Comparison of ENCODE assay signal across 18 cellular contexts in the genomic region with DNA sequence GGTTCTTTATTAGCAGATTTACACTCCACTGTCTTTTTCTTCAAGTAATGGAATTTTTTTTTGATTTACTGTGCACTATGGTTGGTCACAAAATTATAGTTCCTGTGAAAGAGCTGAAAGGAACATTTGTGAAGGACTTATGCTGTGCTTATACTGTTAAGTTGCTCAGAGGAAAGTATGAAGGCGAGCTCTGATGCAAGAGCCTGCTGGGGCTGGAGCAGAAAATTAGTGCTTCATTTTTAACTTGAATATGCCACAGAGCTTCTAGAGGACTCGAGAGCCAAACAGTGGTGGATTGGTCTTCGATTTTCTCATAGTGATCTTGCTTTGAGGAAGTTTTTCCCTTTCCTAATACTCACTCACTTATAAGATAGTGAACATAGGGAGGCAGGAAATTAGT. TPM values are rescaled to one million over a fixed set of nuclear protein-coding genes. Genes with fewer than 3 reads are reported as not detected.
DNase-seq lines count a peak whose midpoint lies in the region; FAIRE-seq and TF ChIP-seq lines count a peak whose summit lies in the region.
"Had no signal": no experiment of that assay in that cellular context is flagged by ENCODE, and none has a peak within 500 bp of the region (broad histone marks: within the 10 kb centered on the region; RNA-seq: fewer than 3 reads in every experiment).

No MANE protein-coding gene starts in this region.

- H3K27me3 Mint-ChIP-seq in mesothelial cell of epicardium (ENCODE audit: low read depth) (no peaks in the 10 kb centered on the region), type B pancreatic cell (peaks cover 15% of the 10 kb centered on the region)

- H3K4me3 ChIP-seq in ascending aorta (peak overlapping the region; percentile 12 to 33), esophagus muscularis mucosa (no peak overlapping the region)

- H3K27ac ChIP-seq in ascending aorta (peak overlapping the region; percentile 89 to 97), esophagus muscularis mucosa (replicated peaks in 1 of 4) (peak overlapping the region; percentile 50 to 79 (median 72))
- H3K27ac ChIP-seq: HL-60 had no signal

- no peak for TF ChIP-seq EP300 in esophagus muscularis mucosa (IDR thresholded peaks at IDR 0.05)

- H3K27me3 ChIP-seq in ascending aorta (no peaks in the 10 kb centered on the region), esophagus muscularis mucosa (peaks cover 0 to 3% (median 0%) of the 10 kb centered on the region in 4 donors)

- intact Hi-C loops in ascending aorta (cut with DNase I), result loop anchor here (1.0 to 10.0 kb wide), 2 partner anchors 20 to 735 kb away; a partner anchor contains a TSS
- intact Hi-C loops in esophagus muscularis mucosa (cut with DNase I), result no loop called here

- TF ChIP-seq POLR2A in esophagus muscularis mucosa (IDR thresholded peaks at IDR 0.05; ENCODE audit: low read depth) (no peak), GM12892 (IDR thresholded peaks at IDR 0.05; ENCODE audit: low read depth, low read length) (no peak)

- no peak for FAIRE-seq in GM12892 (lab: Jason Lieb, UNC)
- FAIRE-seq: islet of Langerhans had no signal

- H3K9me3 Mint-ChIP-seq in mesothelial cell of epicardium (no peaks in the 10 kb centered on the region), type B pancreatic cell (no peaks in the 10 kb centered on the region)
- H3K9me3 Mint-ChIP-seq: activated T-helper 1 cell treated with anti-CD3 and anti-CD28 coated beads, Interleukin-12 subunit alpha, Interleukin-12 subunit beta, Interleukin-2, Interleukin-4 antibody, amounts not matched to agents 30 ng/mL and 10 ng/mL and 1 ng/mL, durations not matched to agents 14 hours and 24 hours and 36 hours; central memory CD8-positive, alpha-beta T cell had no signal

- H3K36me3 ChIP-seq in ascending aorta (peaks cover 0 to 2% of the 10 kb centered on the region in 2 donors), esophagus muscularis mucosa (peaks cover 0 to 25% (median 10%) of the 10 kb centered on the region in 4 donors)

- TF ChIP-seq CTCF in ascending aorta (IDR thresholded peaks at IDR 0.05) (no peak), esophagus muscularis mucosa (IDR thresholded peaks at IDR 0.05) (no peak), mesothelial cell of epicardium (IDR thresholded peaks at IDR 0.05; ENCODE audit: unreplicated experiment) (no peak), type B pancreatic cell (conservative IDR thresholded peaks at IDR 0.05) (no peak)

- H3K9me3 ChIP-seq in ascending aorta (no peaks in the 10 kb centered on the region), esophagus muscularis mucosa (no peaks in the 10 kb centered on the region)
- H3K9me3 ChIP-seq: SK-N-SH had no signal

- H3K4me1 Mint-ChIP-seq in mesothelial cell of epicardium (peaks cover 74% of the 10 kb centered on the region), type B pancreatic cell (ENCODE audit: unreplicated experiment) (peaks cover 56% of the 10 kb centered on the region)

- H3K4me3 Mint-ChIP-seq in mesothelial cell of epicardium (peak overlapping the region; percentile 7), type B pancreatic cell (no peak overlapping the region)
- H3K4me3 Mint-ChIP-seq: activated T-helper 1 cell treated with anti-CD3 and anti-CD28 coated beads, Interleukin-12 subunit alpha, Interleukin-12 subunit beta, Interleukin-2, Interleukin-4 antibody, amounts not matched to agents 30 ng/mL and 10 ng/mL and 1 ng/mL, durations not matched to agents 14 hours and 24 hours and 36 hours; central memory CD8-positive, alpha-beta T cell had no signal

- DNase-seq in ascending aorta (ENCODE audit: low spot score in 2 of 2) (no peak), esophagus muscularis mucosa (ENCODE audit: extremely low spot score) (no peak), mesothelial cell of epicardium (ENCODE audit: low spot score in 2 of 2, unreplicated experiment in 2 of 2) (no peak), type B pancreatic cell (ENCODE audit: extremely low spot score, unreplicated experiment) (no peak), HK-2 (ENCODE audit: unreplicated experiment) (no peak), GM12892 (ENCODE audit: insufficient read length) (no peak), NCI-H2227 treated with DMSO at 0.1 percent for 48 hours (lab: John Stamatoyannopoulos, UW) (no peak)
- DNase-seq: activated CD4-positive, CD25-positive, alpha-beta regulatory T cell treated with anti-CD3 and anti-CD28 coated beads, Interleukin-2, amount 50 U/mL, for 72 hours; mesendoderm; NCI-H187; NCI-H82; SK-N-SH; stimulated activated CD8-positive, alpha-beta memory T cell treated with anti-CD3 and anti-CD28 coated beads, Interleukin-4, amount 100 ng/mL, for 48 hours had no signal

- 73% methylated on average over 3 of the region's 3 CpGs for WGBS in esophagus muscularis mucosa

- H3K36me3 Mint-ChIP-seq in mesothelial cell of epicardium (peaks cover 19% of the 10 kb centered on the region), type B pancreatic cell (no peaks in the 10 kb centered on the region)

- H3K4me1 ChIP-seq in ascending aorta, result peaks cover 25 to 81% of the 10 kb centered on the region in 2 donors
- H3K4me1 ChIP-seq in esophagus muscularis mucosa, result peaks cover 26 to 57% (median 45%) of the 10 kb centered on the region in 4 donors

- peak overlapping the region; percentile 96 for H3K27ac Mint-ChIP-seq in mesothelial cell of epicardium
- H3K27ac Mint-ChIP-seq in type B pancreatic cell, result peak overlapping the region; percentile 27
- H3K27ac Mint-ChIP-seq: activated T-helper 1 cell treated with anti-CD3 and anti-CD28 coated beads, Interleukin-12 subunit alpha, Interleukin-12 subunit beta, Interleukin-2, Interleukin-4 antibody, amounts not matched to agents 30 ng/mL and 10 ng/mL and 1 ng/mL, durations not matched to agents 14 hours and 24 hours and 36 hours had no signal

RNA-seq across cellular contexts. Expression of a gene that starts 20.0 kb away (rescaled TPM):
- total RNA-seq in ascending aorta (89.3 TPM), esophagus muscularis mucosa (10 to 100 TPM in 2 of 4 donors, 1 to 10 TPM in 2; 6.6 to 35.5 (median 12.5) TPM), mesothelial cell of epicardium (99.0 to 108 TPM (median 106 TPM) in 3 replicates), type B pancreatic cell (ENCODE audit: low replicate concordance) (37.7 and 39.8 TPM in 2 replicates)
- polyA plus RNA-seq in GM12892 (2012; ENCODE audit: missing spikeins), result not detected
- total RNA-seq: activated T-helper 1 cell treated with anti-CD3 and anti-CD28 coated beads, Interleukin-12 subunit alpha, Interleukin-12 subunit beta, Interleukin-2, Interleukin-4 antibody, amounts not matched to agents 30 ng/mL and 10 ng/mL and 1 ng/mL, durations not matched to agents 14 hours and 24 hours and 36 hours had no signal
- polyA plus RNA-seq: neural cell, SK-N-SH had no signal

Comparison
In these comparisons a context has a peak if more than half of its experiments do, and no peak if none do; other contexts are left out.
1. H3K4me3 ChIP-seq: peak in ascending aorta (2 of 2); none in esophagus muscularis mucosa (0 of 4).